Comparison of ENCODE assay signal across 9 cellular contexts in the genomic region with DNA sequence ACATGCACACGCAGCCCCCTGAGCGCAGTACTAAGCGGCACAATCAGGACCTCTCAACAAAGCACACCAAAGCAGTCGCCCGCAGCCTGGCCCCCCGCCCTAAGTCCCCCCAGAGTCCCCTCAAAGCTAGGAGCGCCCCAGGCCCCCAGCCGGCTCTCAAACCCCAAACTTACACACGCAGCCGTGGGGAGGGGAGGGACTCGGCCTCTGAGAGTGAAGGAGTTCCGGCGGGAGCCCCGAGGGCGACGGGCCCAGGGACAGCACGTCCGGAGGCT. TPM values are rescaled to one million over a fixed set of nuclear protein-coding genes. Genes with fewer than 3 reads are reported as not detected.
DNase-seq lines count a peak whose midpoint lies in the region; ATAC-seq, FAIRE-seq and TF ChIP-seq lines count a peak whose summit lies in the region.
"Had no signal": no experiment of that assay in that cellular context is flagged by ENCODE, and none has a peak within 500 bp of the region (broad histone marks: within the 10 kb centered on the region; RNA-seq: fewer than 3 reads in every experiment).

No MANE protein-coding gene starts in this region.

- peak overlapping the region; percentile 70 for H2AFZ ChIP-seq in smooth muscle cell (ENCODE audit: low read depth)

- H3K27ac ChIP-seq in smooth muscle cell (ENCODE audit: low read depth) = no peak overlapping the region

- 1% methylated on average over 12 of the region's 18 CpGs for WGBS in smooth muscle cell (ENCODE audit: low lambda C conversion rate)

- CTCF ChIA-PET in activated CD4-positive, alpha-beta memory T cell treated with anti-CD3 and anti-CD28 coated beads for 36 hours (lab: Charles Lee) = interaction anchor here (1.5 to 2.1 kb wide), 2 partner anchors 10 to 62 kb away, joined by 6 read pairs; no protein-coding TSS in a partner anchor

- no peaks in the 10 kb centered on the region for H3K36me3 Mint-ChIP-seq in activated CD4-positive, alpha-beta memory T cell treated with anti-CD3 and anti-CD28 coated beads for 36 hours

- H3K4me1 Mint-ChIP-seq in activated CD4-positive, alpha-beta memory T cell treated with anti-CD3 and anti-CD28 coated beads for 36 hours (ENCODE audit: low read depth) = peaks cover 45% of the 10 kb centered on the region

- H3K4me2 ChIP-seq in smooth muscle cell = peak overlapping the region; percentile 97

- peaks cover 9% of the 10 kb centered on the region for H3K79me2 ChIP-seq in smooth muscle cell (ENCODE audit: low read depth)

- H3K4me3 ChIP-seq in HAP-1 = peak overlapping the region; percentile 77
- H3K4me3 ChIP-seq in iPS-11a (ENCODE audit: low read depth, low read length) = peak overlapping the region; percentile 27
- peak overlapping the region; percentile 79 for H3K4me3 ChIP-seq in smooth muscle cell

- in situ Hi-C loops in HAP-1 (cut with MboI; ENCODE audit: low sequenced_read_pairs) (loop anchor here (5.0 kb wide), 1 partner anchor 120 kb away; no protein-coding TSS in a partner anchor), GM13977 (cut with MboI; ENCODE audit: low pct_unique_long_range_greater_than_20kb, low sequenced_read_pairs, unreplicated experiment) (loop anchor here (25.0 kb wide), 1 partner anchor 400 kb away; no protein-coding TSS in a partner anchor)

- peaks cover 12% of the 10 kb centered on the region for H3F3A ChIP-seq in smooth muscle cell (ENCODE audit: low read depth)

- H3K9me3 ChIP-seq in HAP-1 (no peaks in the 10 kb centered on the region), smooth muscle cell (replicated peaks; ENCODE audit: low read depth) (no peaks in the 10 kb centered on the region)

- peaks cover 45% of the 10 kb centered on the region for H3K36me3 ChIP-seq in HAP-1 (replicated peaks)
- no peaks in the 10 kb centered on the region for H3K36me3 ChIP-seq in smooth muscle cell (ENCODE audit: low read depth)

- no peak for FAIRE-seq in GM19239 (lab: Jason Lieb, UNC)

- intact Hi-C loops in activated CD4-positive, alpha-beta memory T cell treated with anti-CD3 and anti-CD28 coated beads for 36 hours (cut with micrococcal nuclease) = no loop called here

- POLR2A ChIA-PET in activated CD4-positive, alpha-beta memory T cell treated with anti-CD3 and anti-CD28 coated beads for 36 hours (lab: Charles Lee) = no interaction called here

- no peak for TF ChIP-seq CTCF in smooth muscle cell (IDR thresholded peaks at IDR 0.05; ENCODE audit: borderline replicate concordance, insufficient read depth, poor library complexity, severe bottlenecking)
- no peak for TF ChIP-seq CTCF in GM13977 (IDR thresholded peaks at IDR 0.05; ENCODE audit: extremely low read depth, insufficient read depth, missing control alignments)

- no peak overlapping the region for H3K27ac Mint-ChIP-seq in activated CD4-positive, alpha-beta memory T cell treated with anti-CD3 and anti-CD28 coated beads for 36 hours

- no peaks in the 10 kb centered on the region for H3K9me3 Mint-ChIP-seq in activated CD4-positive, alpha-beta memory T cell treated with anti-CD3 and anti-CD28 coated beads for 36 hours

- peak overlapping the region; percentile 73 for H3K4me3 Mint-ChIP-seq in activated CD4-positive, alpha-beta memory T cell treated with anti-CD3 and anti-CD28 coated beads for 36 hours

- H3K9ac ChIP-seq in smooth muscle cell (ENCODE audit: low read depth) = peak overlapping the region; percentile 27

- DNase-seq in HAP-1 (ENCODE audit: low spot score in 2 of 2) (no peak), smooth muscle cell (lab: John Stamatoyannopoulos, UW; ENCODE audit: unreplicated experiment) (no peak), GM13977 (ENCODE audit: low spot score) (no peak), GM19239 (ENCODE audit: insufficient read length, low spot score) (no peak)
- no peak for DNase-seq in activated CD4-positive, alpha-beta memory T cell treated with anti-CD3 and anti-CD28 coated beads for 36 hours
- DNase-seq: cortex of kidney had no signal

- ATAC-seq in GM18873 (IDR thresholded peaks at IDR 0.05; ENCODE audit: low FRiP score, unreplicated experiment) (no peak), HG03039 (IDR thresholded peaks at IDR 0.05; ENCODE audit: unreplicated experiment) (no peak)

- H3K27me3 Mint-ChIP-seq in activated CD4-positive, alpha-beta memory T cell treated with anti-CD3 and anti-CD28 coated beads for 36 hours = peaks cover 75% of the 10 kb centered on the region

- H3K4me1 ChIP-seq in HAP-1 (peaks cover 46% of the 10 kb centered on the region), smooth muscle cell (ENCODE audit: low read depth) (peaks cover 69% of the 10 kb centered on the region)

- H4K20me1 ChIP-seq in smooth muscle cell (ENCODE audit: low read depth) = peaks cover 34% of the 10 kb centered on the region

- H3K27me3 ChIP-seq in HAP-1 (ENCODE audit: low read depth) (no peaks in the 10 kb centered on the region), smooth muscle cell (ENCODE audit: low read depth) (peaks cover 30% of the 10 kb centered on the region)

RNA-seq across cellular contexts. Expression of gene GATA2, which starts 5.5 kb away (rescaled TPM):
- not detected for total RNA-seq in activated CD4-positive, alpha-beta memory T cell treated with anti-CD3 and anti-CD28 coated beads for 36 hours
- 3.2 and 5.8 TPM in 2 replicates for total RNA-seq in smooth muscle cell
- 6.8 and 10.4 TPM in 2 replicates for polyA plus RNA-seq in smooth muscle cell

RNA-seq across cellular contexts. Expression of gene DNAJB8, which starts 20.8 kb away (rescaled TPM):
- not detected for total RNA-seq in activated CD4-positive, alpha-beta memory T cell treated with anti-CD3 and anti-CD28 coated beads for 36 hours
- not detected in 2 replicates for total RNA-seq in smooth muscle cell
- polyA plus RNA-seq in smooth muscle cell = not detected in 2 replicates

Comparison
In these comparisons a context has a peak if more than half of its experiments do, and no peak if none do; other contexts are left out.
1. H3K4me3 ChIP-seq: peak in every context shown above with its lines; median percentile 79 in smooth muscle cell; 77 in HAP-1; 27 in iPS-11a.